Comparison of ENCODE assay signal across 30 cellular contexts in the genomic region with DNA sequence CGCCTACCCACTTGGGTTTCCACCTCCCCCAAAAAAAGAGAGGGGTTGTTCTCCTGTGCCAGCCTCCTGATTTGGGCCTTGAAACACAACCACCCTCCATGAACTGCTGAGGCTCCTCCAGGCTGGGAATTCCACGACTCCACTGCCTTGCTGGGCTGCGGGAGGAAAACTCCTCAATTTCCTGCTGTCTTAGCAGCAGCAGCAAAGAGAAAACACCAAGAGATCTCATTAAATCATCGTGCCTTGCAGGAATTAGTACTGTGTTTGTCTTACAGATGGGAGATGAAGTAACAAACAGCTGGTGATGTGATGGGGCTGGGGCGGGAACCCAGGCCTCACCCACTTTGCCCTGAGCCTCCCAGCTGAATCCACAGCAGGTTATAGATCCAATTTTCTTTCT. TPM values are rescaled to one million over a fixed set of nuclear protein-coding genes. Genes with fewer than 3 reads are reported as not detected.
"Had no signal": no experiment of that assay in that cellular context is flagged by ENCODE, and none has a peak within 500 bp of the region (broad histone marks: within the 10 kb centered on the region; RNA-seq: fewer than 3 reads in every experiment).

No MANE protein-coding gene starts in this region.

- H3K79me2 ChIP-seq: hepatocyte had no signal

- DNase-seq: heart right ventricle; islet precursor cell; kidney glomerular epithelial cell; left cardiac atrium; left lung; naive thymus-derived CD8-positive, alpha-beta T cell; pancreas; retina; right cardiac atrium; small intestine; spleen; stimulated activated CD4-positive, alpha-beta T cell treated with anti-CD3 and anti-CD28 coated beads, Interleukin-4, amount 100 ng/mL, for 24 hours; stimulated activated naive CD4-positive, alpha-beta T cell; tibial artery; trophoblast cell; upper lobe of right lung had no signal

- H3K27ac Mint-ChIP-seq: memory B cell; naive thymus-derived CD8-positive, alpha-beta T cell; stimulated activated effector memory CD8-positive, alpha-beta T cell treated with anti-CD3 and anti-CD28 coated beads, Interleukin-12 subunit alpha, Interleukin-12 subunit beta, amount 100 ng/mL, for 72 hours; stimulated activated naive CD8-positive, alpha-beta T cell treated with anti-CD3 and anti-CD28 coated beads, Interleukin-15, Interleukin-2, amounts not matched to agents 100 ng/mL and 50 ng/mL, for 24 hours had no signal

- H3K27me3 ChIP-seq: hepatocyte, pancreas, suprapubic skin, upper lobe of right lung had no signal

- FAIRE-seq: pancreas, small intestine, urothelium cell line had no signal

- H2AFZ ChIP-seq: hepatocyte had no signal

- ATAC-seq: heart right ventricle; left cardiac atrium; left lung; naive thymus-derived CD8-positive, alpha-beta T cell; pancreas; right cardiac atrium; sciatic nerve; stimulated activated effector memory CD8-positive, alpha-beta T cell treated with anti-CD3 and anti-CD28 coated beads, Interleukin-12 subunit alpha, Interleukin-12 subunit beta, amount 100 ng/mL, for 72 hours; upper lobe of right lung had no signal

- H3K27ac ChIP-seq: heart right ventricle, hepatocyte, left lung, pancreas, prostate gland, spleen, suprapubic skin, thoracic aorta, tibial artery, upper lobe of right lung had no signal

- H3K36me3 ChIP-seq: heart right ventricle, left lung, pancreas, prostate gland, spleen, suprapubic skin, thoracic aorta, tibial artery, upper lobe of right lung had no signal

- H3K4me3 ChIP-seq: heart right ventricle, hepatocyte, left lung, pancreas, prostate gland, spleen, suprapubic skin, thoracic aorta, tibial artery, upper lobe of right lung had no signal

- H3K4me1 Mint-ChIP-seq: memory B cell; stimulated activated effector memory CD8-positive, alpha-beta T cell treated with anti-CD3 and anti-CD28 coated beads, Interleukin-12 subunit alpha, Interleukin-12 subunit beta, amount 100 ng/mL, for 72 hours had no signal

- H3K4me2 ChIP-seq: hepatocyte had no signal

- H3K4me1 ChIP-seq: heart right ventricle, left lung, pancreas, prostate gland, suprapubic skin, tibial artery, upper lobe of right lung had no signal

- H3K4me3 Mint-ChIP-seq: memory B cell; stimulated activated effector memory CD8-positive, alpha-beta T cell treated with anti-CD3 and anti-CD28 coated beads, Interleukin-12 subunit alpha, Interleukin-12 subunit beta, amount 100 ng/mL, for 72 hours; stimulated activated naive CD8-positive, alpha-beta T cell treated with anti-CD3 and anti-CD28 coated beads, Interleukin-15, Interleukin-2, amounts not matched to agents 100 ng/mL and 50 ng/mL, for 24 hours had no signal

- H3K9me3 ChIP-seq: heart right ventricle, left lung, pancreas, prostate gland, spleen, suprapubic skin, thoracic aorta, tibial artery, upper lobe of right lung had no signal

- H3K9me3 Mint-ChIP-seq: memory B cell; stimulated activated effector memory CD8-positive, alpha-beta T cell treated with anti-CD3 and anti-CD28 coated beads, Interleukin-12 subunit alpha, Interleukin-12 subunit beta, amount 100 ng/mL, for 72 hours; stimulated activated naive CD8-positive, alpha-beta T cell treated with anti-CD3 and anti-CD28 coated beads, Interleukin-15, Interleukin-2, amounts not matched to agents 100 ng/mL and 50 ng/mL, for 24 hours had no signal

- H3K27me3 Mint-ChIP-seq: stimulated activated naive CD8-positive, alpha-beta T cell treated with anti-CD3 and anti-CD28 coated beads, Interleukin-15, Interleukin-2, amounts not matched to agents 100 ng/mL and 50 ng/mL, for 24 hours had no signal

- H3K36me3 Mint-ChIP-seq: memory B cell; naive thymus-derived CD8-positive, alpha-beta T cell; stimulated activated effector memory CD8-positive, alpha-beta T cell treated with anti-CD3 and anti-CD28 coated beads, Interleukin-12 subunit alpha, Interleukin-12 subunit beta, amount 100 ng/mL, for 72 hours had no signal

RNA-seq across cellular contexts. Expression of gene BPIFB1, which starts 29.0 kb away (rescaled TPM):
- total RNA-seq: heart right ventricle; left cardiac atrium; lower leg skin; lung microvascular endothelial cell; naive thymus-derived CD8-positive, alpha-beta T cell; omental fat pad; right cardiac atrium; spleen; subcutaneous adipose tissue; suprapubic skin; thoracic aorta had no signal
- polyA plus RNA-seq: naive thymus-derived CD8-positive, alpha-beta T cell; neural cell; right cardiac atrium had no signal
